ENCODE assay signal across 8 cellular contexts in the genomic region with DNA sequence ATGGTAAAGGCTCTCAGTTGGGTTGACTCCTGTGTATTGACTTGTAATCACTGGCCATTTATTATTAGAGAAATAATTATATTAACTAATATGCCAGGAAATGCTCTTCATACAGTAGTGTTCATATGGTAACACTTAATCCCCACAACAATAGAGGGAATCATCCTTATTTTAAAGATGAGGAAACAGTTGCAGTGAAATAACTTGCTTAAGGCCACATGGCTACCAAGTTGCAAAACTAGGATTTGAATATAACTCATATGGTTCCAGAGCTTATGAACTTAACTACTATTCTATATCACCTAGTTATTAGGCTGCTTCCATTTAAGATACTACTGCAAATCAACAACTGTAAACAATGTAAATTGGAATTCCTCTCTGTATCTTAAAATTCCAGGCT.
"Had no signal": no experiment of that assay in that cellular context is flagged by ENCODE, and none has a peak within 500 bp of the region (broad histone marks: within the 10 kb centered on the region; RNA-seq: fewer than 3 reads in every experiment).

No MANE protein-coding gene starts in this region.

- FAIRE-seq: G401.6, GM12878, GM12891, GM12892, GM18507, GM19239 had no signal

- DNase-seq: GDM1, GF-D8 had no signal

- ATAC-seq: GM12878 had no signal

- H3K4me3 ChIP-seq: GM12878 had no signal
